Comparison of ENCODE assay signal across 1 cellular context in genomic region chr15:31374986-31375385, GRCh38.
TF ChIP-seq lines count a peak whose summit lies in the region.

No MANE protein-coding gene starts in this region.

TF ChIP-seq in HCT116, 20 proteins besides CTCF, POLR2A, EP300 and RAD21 (continued from another document):
- TF ChIP-seq MAX (IDR thresholded peaks at IDR 0.05) (no peak), ZFX (IDR thresholded peaks at IDR 0.05) (no peak), SIN3A (IDR thresholded peaks at IDR 0.05; ENCODE audit: low read depth) (no peak), REST (IDR thresholded peaks at IDR 0.05; ENCODE audit: low read depth) (no peak), JUND (IDR thresholded peaks at IDR 0.05) (no peak), CBX3 (IDR thresholded peaks at IDR 0.05; ENCODE audit: low read depth) (no peak), EZH2phosphoT487 (IDR thresholded peaks at IDR 0.05; ENCODE audit: borderline replicate concordance) (no peak)
